In the genomic region with DNA sequence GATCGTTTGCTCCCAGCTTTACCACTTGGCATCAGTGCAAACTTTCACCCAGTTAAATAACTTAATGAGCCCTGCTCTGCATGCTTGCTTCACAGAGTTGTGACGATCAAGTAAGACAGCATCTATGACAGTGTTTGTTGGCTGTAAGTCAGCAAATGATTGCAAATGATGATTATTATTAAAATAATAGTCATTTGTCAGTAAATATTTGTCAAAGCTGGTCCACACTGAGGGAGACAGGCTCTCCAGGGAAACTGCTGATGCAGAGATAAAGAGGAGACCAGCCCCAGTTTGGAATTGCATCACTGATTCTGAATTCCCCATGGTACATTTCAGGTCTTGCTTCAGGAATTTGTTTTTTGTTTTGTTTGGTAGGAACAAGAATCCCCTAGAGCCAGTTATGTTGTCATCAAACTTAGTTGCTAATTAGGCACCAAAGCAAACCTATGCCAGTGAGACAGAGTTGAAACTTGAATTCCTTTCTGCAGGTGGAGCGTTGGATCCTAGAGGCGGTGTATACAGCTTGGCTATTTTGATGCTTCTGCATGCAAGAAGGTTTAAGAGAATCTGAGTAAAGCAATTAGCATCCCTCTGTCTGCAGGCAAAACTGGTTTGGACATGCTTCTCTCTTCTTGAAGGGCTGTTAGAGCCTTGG, we compare ENCODE assay signal across 14 cellular contexts.
DNase-seq lines count a peak whose midpoint lies in the region; ATAC-seq and TF ChIP-seq lines count a peak whose summit lies in the region.
"Had no signal": no experiment of that assay in that cellular context is flagged by ENCODE, and none has a peak within 500 bp of the region (broad histone marks: within the 10 kb centered on the region; RNA-seq: fewer than 3 reads in every experiment).

No MANE protein-coding gene starts in this region.

- H3K4me3 Mint-ChIP-seq in T-cell, result no peak overlapping the region
- H3K4me3 Mint-ChIP-seq: activated naive CD8-positive, alpha-beta T cell treated with anti-CD3 and anti-CD28 coated beads for 36 hours; naive B cell had no signal

- H3K9me3 Mint-ChIP-seq in T-cell, result no peaks in the 10 kb centered on the region
- H3K9me3 Mint-ChIP-seq: activated naive CD8-positive, alpha-beta T cell treated with anti-CD3 and anti-CD28 coated beads for 36 hours; naive B cell had no signal

- H3K27ac Mint-ChIP-seq in T-cell, result no peak overlapping the region
- H3K27ac Mint-ChIP-seq: activated naive CD8-positive, alpha-beta T cell treated with anti-CD3 and anti-CD28 coated beads for 36 hours had no signal

- no peak for TF ChIP-seq CTCF in choroid plexus epithelial cell (conservative IDR thresholded peaks at IDR 0.05; ENCODE audit: low read depth, low read length)

- intact Hi-C loops in Right ventricle myocardium superior (cut with DNase I) (no loop called here), cardiac septum (cut with DNase I) (no loop called here), aorta (cut with DNase I) (no loop called here)

- H3K79me1 ChIP-seq in neuronal stem cell (ENCODE audit: low read depth, low read length), result no peaks in the 10 kb centered on the region

- no peak overlapping the region for H3K23ac ChIP-seq in neuronal stem cell (ENCODE audit: low read depth, low read length, poor library complexity)

- H3K27me3 ChIP-seq in aorta (ENCODE audit: control insufficient read depth in 1 of 2, insufficient read depth in 2 of 2, low read length in 1 of 2), result no peaks in the 10 kb centered on the region
- no peaks in the 10 kb centered on the region for H3K27me3 ChIP-seq in neuronal stem cell (ENCODE audit: control insufficient read depth in 3 of 3, insufficient read depth in 3 of 3, low read depth in 1 of 3, low read length in 3 of 3)

- CTCF ChIA-PET in T-cell (lab: Charles Lee), result no interaction called here

- H2BK15ac ChIP-seq in neuronal stem cell (ENCODE audit: low read length), result no peak overlapping the region

- H3K36me3 ChIP-seq in aorta (ENCODE audit: control insufficient read depth in 1 of 2, insufficient read depth in 2 of 2, low read length in 1 of 2), result peaks cover 0 to 5% of the 10 kb centered on the region in 2 donors
- no peaks in the 10 kb centered on the region for H3K36me3 ChIP-seq in neuronal stem cell (replicated peaks in 1 of 2; ENCODE audit: control insufficient read depth in 2 of 2, insufficient read depth in 2 of 2, low read length in 2 of 2)

- no peak overlapping the region for H3K14ac ChIP-seq in neuronal stem cell (ENCODE audit: low read length)

- no peak overlapping the region for H3K4ac ChIP-seq in neuronal stem cell (ENCODE audit: low read length)

- no peak overlapping the region for H4K8ac ChIP-seq in neuronal stem cell (ENCODE audit: low read depth, low read length)

- no peak overlapping the region for H4K91ac ChIP-seq in neuronal stem cell (ENCODE audit: low read depth, low read length, poor library complexity)

- no peak overlapping the region for H3K4me2 ChIP-seq in neuronal stem cell (ENCODE audit: insufficient read depth, low read length, poor library complexity, severe bottlenecking)
- H3K4me2 ChIP-seq: PC-9 had no signal

- ATAC-seq in Right ventricle myocardium superior (ENCODE audit: poor library complexity) (peak; percentile 51), aorta (ENCODE audit: low FRiP score) (peak; percentile 39), T-cell (replicated peaks in 1 of 4) (no peak)
- ATAC-seq: stimulated activated naive CD8-positive, alpha-beta T cell treated with anti-CD3 and anti-CD28 coated beads, Interleukin-15, Interleukin-2, amounts not matched to agents 100 U/mL and 50 U/mL, for 24 hours had no signal

- DNase-seq in Right ventricle myocardium superior (no peak), cardiac septum (ENCODE audit: low spot score) (no peak), choroid plexus epithelial cell (ENCODE audit: low read depth) (peak; percentile 42), kidney tubule cell (ENCODE audit: low spot score) (peak; percentile 37), aorta (no peak), neuronal stem cell (ENCODE audit: low spot score) (no peak), hepatic stellate cell (ENCODE audit: low spot score) (no peak), T-cell (no peak)
- DNase-seq: ACHN; activated CD4-positive, alpha-beta T cell treated with anti-CD3 and anti-CD28 coated beads for 1 hour; activated naive CD8-positive, alpha-beta T cell treated with anti-CD3 and anti-CD28 coated beads for 36 hours; naive B cell; stimulated activated naive CD8-positive, alpha-beta T cell treated with anti-CD3 and anti-CD28 coated beads, Interleukin-15, Interleukin-2, amounts not matched to agents 100 U/mL and 50 U/mL, for 24 hours had no signal

- no peaks in the 10 kb centered on the region for H3K9me3 ChIP-seq in aorta (ENCODE audit: control insufficient read depth, low read length)
- no peaks in the 10 kb centered on the region for H3K9me3 ChIP-seq in neuronal stem cell (replicated peaks in 1 of 2; ENCODE audit: control insufficient read depth in 2 of 2, insufficient read depth in 1 of 2, low read depth in 1 of 2, low read length in 2 of 2)

- H3K4me3 ChIP-seq in choroid plexus epithelial cell (ENCODE audit: low read depth, low read length) (no peak overlapping the region), aorta (ENCODE audit: low read length in 2 of 2) (no peak overlapping the region), neuronal stem cell (ENCODE audit: low read length in 2 of 2) (no peak overlapping the region)
- H3K4me3 ChIP-seq: PC-9 had no signal

- no peaks in the 10 kb centered on the region for H3K27me3 Mint-ChIP-seq in T-cell
- H3K27me3 Mint-ChIP-seq: activated naive CD8-positive, alpha-beta T cell treated with anti-CD3 and anti-CD28 coated beads for 36 hours; naive B cell had no signal

- H3K18ac ChIP-seq in neuronal stem cell (ENCODE audit: low read length), result no peak overlapping the region

- no peak overlapping the region for H2BK5ac ChIP-seq in neuronal stem cell (ENCODE audit: low read length)

- H3K4me1 Mint-ChIP-seq in T-cell, result peaks cover 12 to 19% (median 18%) of the 10 kb centered on the region in 3 donors

- POLR2A ChIA-PET in T-cell (lab: Charles Lee), result no interaction called here

- no peak overlapping the region for H2AK5ac ChIP-seq in neuronal stem cell (ENCODE audit: low read depth, low read length)

- H3K9ac ChIP-seq in neuronal stem cell (ENCODE audit: low read depth, low read length, poor library complexity), result no peak overlapping the region

- peak overlapping the region in 1 of 2 donors; percentile 25 for H3K27ac ChIP-seq in aorta (ENCODE audit: low read depth in 1 of 2, low read length in 2 of 2)
- no peak overlapping the region for H3K27ac ChIP-seq in neuronal stem cell (replicated peaks; ENCODE audit: low read length)
- H3K27ac ChIP-seq: PC-9 had no signal

- peaks cover 7% of the 10 kb centered on the region for H3K36me3 Mint-ChIP-seq in T-cell
- H3K36me3 Mint-ChIP-seq: activated naive CD8-positive, alpha-beta T cell treated with anti-CD3 and anti-CD28 coated beads for 36 hours had no signal

- H2BK12ac ChIP-seq in neuronal stem cell (ENCODE audit: low read length), result no peak overlapping the region

- no peak overlapping the region for H2AFZ ChIP-seq in neuronal stem cell (ENCODE audit: low read length)
- H2AFZ ChIP-seq: PC-9 had no signal

- peaks cover 4 to 11% of the 10 kb centered on the region in 2 donors for H3K4me1 ChIP-seq in aorta (ENCODE audit: control insufficient read depth in 1 of 2, insufficient read depth in 2 of 2, low read length in 2 of 2)
- H3K4me1 ChIP-seq in neuronal stem cell (ENCODE audit: control insufficient read depth in 2 of 2, insufficient read depth in 1 of 2, low read depth in 1 of 2, low read length in 2 of 2), result peaks cover 3 to 7% of the 10 kb centered on the region in 2 donors

- WGBS in aorta, 2 donors, result 47 to 49% methylated on average over 4 of the region's 4 CpGs
- no CpG with 5 or more reads among the region's 4 CpGs for WGBS in neuronal stem cell (ENCODE audit: extremely low coverage in 2 of 2, insufficient read length in 2 of 2, insufficient replicate concordance in 1 of 2), 2 donors

- H2BK120ac ChIP-seq in neuronal stem cell (ENCODE audit: low read depth, low read length), result no peak overlapping the region

Comparison
In these comparisons a context has a peak if more than half of its experiments do, and no peak if none do; other contexts are left out.
1. ATAC-seq: peak in Right ventricle myocardium superior (single experiment) and aorta (single experiment); none in T-cell (0 of 4).
2. DNase-seq: peak in choroid plexus epithelial cell (single experiment) and kidney tubule cell (single experiment); none in Right ventricle myocardium superior (single experiment), cardiac septum (single experiment), aorta (0 of 2), neuronal stem cell (single experiment), hepatic stellate cell (single experiment) and T-cell (0 of 34).